In the genomic region with DNA sequence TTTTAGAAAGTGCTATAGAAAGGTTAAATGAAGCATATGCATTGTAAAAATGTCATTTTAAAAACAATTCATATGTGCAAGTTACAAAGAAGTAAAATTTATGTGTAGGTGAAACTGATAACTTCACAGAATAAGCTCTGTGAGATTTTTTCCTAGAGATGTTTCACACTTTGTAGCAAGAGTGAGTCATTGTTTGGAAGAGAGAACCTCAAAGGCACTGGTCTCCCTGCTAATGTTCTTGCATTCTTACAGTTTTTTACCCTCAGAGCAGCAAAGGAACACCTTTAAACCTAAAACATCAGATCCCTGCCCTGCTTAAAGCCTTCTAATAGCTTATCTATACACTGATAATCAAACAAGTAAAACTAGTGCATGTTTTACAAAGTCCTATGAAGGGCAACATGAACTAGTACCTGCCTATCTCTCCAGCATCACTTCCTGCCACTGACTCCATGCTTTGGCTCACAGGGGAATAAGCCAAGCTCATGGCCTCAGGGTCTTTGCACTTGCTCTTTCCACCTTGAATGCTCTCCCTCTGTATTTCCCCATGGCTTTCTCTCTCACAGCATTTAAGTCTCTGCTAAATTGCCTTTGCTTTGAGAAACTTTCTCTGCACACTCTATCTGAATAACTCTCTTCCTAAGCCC, we compare ENCODE assay signal across 18 cellular contexts.
"Had no signal": no experiment of that assay in that cellular context is flagged by ENCODE, and none has a peak within 500 bp of the region (broad histone marks: within the 10 kb centered on the region; RNA-seq: fewer than 3 reads in every experiment).

No MANE protein-coding gene starts in this region.

- DNase-seq: activated CD4-positive, alpha-beta T cell treated with anti-CD3 and anti-CD28 coated beads for 4 hours; adrenal gland; body of pancreas; central memory CD4-positive, alpha-beta T cell; colonic mucosa; foreskin melanocyte; head of caudate nucleus; immature natural killer cell; left colon; lower lobe of right lung; ovary; spleen; T-helper 17 cell; tibial artery had no signal

- FAIRE-seq: endothelial cell of umbilical vein, urothelium cell line had no signal

- H3K36me3 ChIP-seq: adrenal gland, colonic mucosa, lower lobe of right lung, ovary, spleen, tibial artery had no signal

- H3K27me3 Mint-ChIP-seq: T-helper 17 cell had no signal

- H3K27me3 ChIP-seq: adrenal gland, body of pancreas, colonic mucosa, ovary, spleen, tibial artery had no signal

- H3K4me3 Mint-ChIP-seq: immature natural killer cell, neural crest cell, T-helper 17 cell had no signal

- H3K4me1 Mint-ChIP-seq: immature natural killer cell, neural crest cell had no signal

- H3K4me1 ChIP-seq: adrenal gland, body of pancreas, colonic mucosa, lower lobe of right lung, spleen, tibial artery had no signal

- ATAC-seq: body of pancreas, left colon, lower lobe of right lung, sciatic nerve, T-helper 17 cell had no signal

- H3K9me3 ChIP-seq: adrenal gland, body of pancreas, colonic mucosa, ovary, tibial artery had no signal

- H3K4me3 ChIP-seq: adrenal gland, body of pancreas, colonic mucosa, lower lobe of right lung, ovary, spleen, tibial artery had no signal

- H3K27ac ChIP-seq: adrenal gland, body of pancreas, colonic mucosa, lower lobe of right lung, ovary, spleen, tibial artery had no signal

- H3K27ac Mint-ChIP-seq: immature natural killer cell, T-helper 17 cell had no signal
